Comparison of ENCODE assay signal across 12 cellular contexts in genomic region chr20:48052492-48052870, GRCh38.
DNase-seq lines count a peak whose midpoint lies in the region; ATAC-seq and TF ChIP-seq lines count a peak whose summit lies in the region.
"Had no signal": no experiment of that assay in that cellular context is flagged by ENCODE, and none has a peak within 500 bp of the region (broad histone marks: within the 10 kb centered on the region; RNA-seq: fewer than 3 reads in every experiment).

No MANE protein-coding gene starts in this region.

- no peak overlapping the region for H3K4me3 ChIP-seq in epithelial cell of esophagus (ENCODE audit: low read length)

- TF ChIP-seq CTCF in epithelial cell of esophagus (IDR thresholded peaks at IDR 0.05; ENCODE audit: insufficient read depth, low read depth, low read length, missing control alignments), result no peak

- ATAC-seq in HG02759 (IDR thresholded peaks at IDR 0.05; ENCODE audit: unreplicated experiment), result no peak

- DNase-seq in NCI-H2227 (lab: John Stamatoyannopoulos, UW; ENCODE audit: unreplicated experiment) (peak; percentile 8), NCI-H2227 treated with DMSO at 0.1 percent for 48 hours (lab: John Stamatoyannopoulos, UW) (no peak), NCI-H748 treated with DMSO at 0.1 percent for 48 hours (lab: John Stamatoyannopoulos, UW) (peak; percentile 29), epithelial cell of esophagus (ENCODE audit: low read depth) (peak; percentile 70), pulmonary artery endothelial cell (ENCODE audit: low read depth, low spot score) (peak; percentile 55), HuH-7 (ENCODE audit: low spot score) (no peak)
- DNase-seq in activated CD4-positive, CD25-positive, alpha-beta regulatory T cell (lab: John Stamatoyannopoulos, UW), result no peak
- DNase-seq: activated CD4-positive, alpha-beta T cell treated with anti-CD3 and anti-CD28 coated beads, Interleukin-2, amount 50 U/mL, for 4 hours; glutamatergic neuron; kidney; NCI-H774 had no signal

Comparison
In these comparisons a context has a peak if more than half of its experiments do, and no peak if none do; other contexts are left out.
1. DNase-seq: peak in NCI-H2227 (single experiment), NCI-H748 treated with DMSO at 0.1 percent for 48 hours (single experiment), epithelial cell of esophagus (single experiment) and pulmonary artery endothelial cell (single experiment); none in NCI-H2227 treated with DMSO at 0.1 percent for 48 hours (single experiment), HuH-7 (single experiment) and activated CD4-positive, CD25-positive, alpha-beta regulatory T cell (0 of 4).